Comparison of ENCODE assay signal across 26 cellular contexts in the genomic region with DNA sequence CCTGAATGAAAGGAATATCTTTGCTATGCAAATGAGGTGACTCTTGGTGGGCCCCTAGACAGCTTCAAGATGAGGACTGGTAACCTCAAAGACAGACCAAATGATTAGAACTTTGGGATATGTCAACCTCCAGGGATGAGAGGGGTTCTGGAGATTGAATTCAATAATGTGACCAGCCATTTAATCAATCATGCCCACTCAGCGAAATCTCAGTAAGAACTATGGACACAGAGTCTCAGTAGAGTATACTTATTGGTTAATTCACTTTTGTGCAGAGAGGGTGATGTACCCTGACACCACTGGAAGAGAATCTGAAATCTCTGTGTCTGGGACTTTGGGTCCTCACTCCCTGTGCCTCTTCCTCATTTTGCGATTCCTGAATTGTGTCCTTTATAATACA.
"Had no signal": no experiment of that assay in that cellular context is flagged by ENCODE, and none has a peak within 500 bp of the region (broad histone marks: within the 10 kb centered on the region; RNA-seq: fewer than 3 reads in every experiment).

No MANE protein-coding gene starts in this region.

- H3K4me1 ChIP-seq: colonic mucosa, esophagus squamous epithelium, gastroesophageal sphincter had no signal

- H3K36me3 Mint-ChIP-seq: activated naive CD8-positive, alpha-beta T cell had no signal

- H3K4me3 ChIP-seq: colonic mucosa, esophagus squamous epithelium, gastroesophageal sphincter had no signal

- H3K27ac Mint-ChIP-seq: activated CD4-positive, alpha-beta memory T cell treated with anti-CD3 and anti-CD28 coated beads, Interleukin-2, amount 10 ng/mL, durations not matched to agents 7 days and 5 days; activated CD4-positive, alpha-beta T cell treated with anti-CD3 and anti-CD28 coated beads, Interleukin-2, amount 10 ng/mL, durations not matched to agents 7 days and 5 days; activated naive CD8-positive, alpha-beta T cell; activated T-cell treated with anti-CD3 and anti-CD28 coated beads, Interleukin-2, amount 50 U/mL, for 24 hours; activated T-cell treated with anti-CD3 and anti-CD28 coated beads, Interleukin-2, amount 50 U/mL, for 72 hours had no signal

- H3K27me3 Mint-ChIP-seq: activated CD4-positive, alpha-beta memory T cell treated with anti-CD3 and anti-CD28 coated beads, Interleukin-2, amount 10 ng/mL, durations not matched to agents 7 days and 5 days; activated CD4-positive, alpha-beta T cell treated with anti-CD3 and anti-CD28 coated beads, Interleukin-2, amount 10 ng/mL, durations not matched to agents 7 days and 5 days; activated naive CD8-positive, alpha-beta T cell; activated T-cell treated with anti-CD3 and anti-CD28 coated beads, Interleukin-2, amount 50 U/mL, for 24 hours had no signal

- H3K9me3 ChIP-seq: colonic mucosa had no signal

- H3K27ac ChIP-seq: brain microvascular endothelial cell, colonic mucosa, epithelial cell of prostate, esophagus squamous epithelium, gastroesophageal sphincter had no signal

- H3K4me3 Mint-ChIP-seq: activated CD4-positive, alpha-beta memory T cell treated with anti-CD3 and anti-CD28 coated beads, Interleukin-2, amount 10 ng/mL, durations not matched to agents 7 days and 5 days; activated CD4-positive, alpha-beta T cell treated with anti-CD3 and anti-CD28 coated beads, Interleukin-2, amount 10 ng/mL, durations not matched to agents 7 days and 5 days; activated naive CD8-positive, alpha-beta T cell; activated T-cell treated with anti-CD3 and anti-CD28 coated beads, Interleukin-2, amount 50 U/mL, for 24 hours; activated T-cell treated with anti-CD3 and anti-CD28 coated beads, Interleukin-2, amount 50 U/mL, for 72 hours had no signal

- ATAC-seq: activated T-cell treated with anti-CD3 and anti-CD28 coated beads, Interleukin-2, amount 50 U/mL, for 72 hours; gastroesophageal sphincter had no signal

- DNase-seq: activated CD4-positive, alpha-beta memory T cell treated with anti-CD3 and anti-CD28 coated beads, Interleukin-2, amount 10 ng/mL, durations not matched to agents 7 days and 5 days; activated CD4-positive, alpha-beta T cell treated with anti-CD3 and anti-CD28 coated beads for 1 hour; activated CD4-positive, alpha-beta T cell treated with anti-CD3 and anti-CD28 coated beads for 4 hours; activated CD4-positive, alpha-beta T cell treated with anti-CD3 and anti-CD28 coated beads, Interleukin-2, amount 10 ng/mL, durations not matched to agents 7 days and 5 days; activated CD4-positive, alpha-beta T cell treated with anti-CD3 and anti-CD28 coated beads, Interleukin-2, amount 50 U/mL, for 4 hours; activated CD8-positive, alpha-beta memory T cell treated with anti-CD3 and anti-CD28 coated beads, Interleukin-2, amount 50 U/mL, for 48 hours; activated effector memory CD4-positive, alpha-beta T cell treated with Interleukin-2 at 50 U/mL for 16 hours; activated gamma-delta T cell treated with Interleukin-2 at 50 U/mL for 16 hours; activated naive CD4-positive, alpha-beta T cell treated with anti-CD3 and anti-CD28 coated beads, Interleukin-2, amount 50 U/mL, for 16 hours; activated naive CD4-positive, alpha-beta T cell treated with Interleukin-2 at 50 U/mL for 16 hours; activated T-cell treated with anti-CD3 and anti-CD28 coated beads for 4 hours; activated T-cell treated with anti-CD3 and anti-CD28 coated beads, Interleukin-2, amount 50 U/mL, for 24 hours; activated T-cell treated with anti-CD3 and anti-CD28 coated beads, Interleukin-2, amount 50 U/mL, for 72 hours; amniotic stem cell; anterior cingulate cortex; brain microvascular endothelial cell; caudate nucleus; cerebellar nuclear complex; colonic mucosa; effector CD8-positive, alpha-beta T cell; esophagus squamous epithelium; foreskin melanocyte; T-helper 2 cell had no signal

- H3K27me3 ChIP-seq: brain microvascular endothelial cell, colonic mucosa, esophagus squamous epithelium, gastroesophageal sphincter had no signal

- H3K4me1 Mint-ChIP-seq: activated CD4-positive, alpha-beta memory T cell treated with anti-CD3 and anti-CD28 coated beads, Interleukin-2, amount 10 ng/mL, durations not matched to agents 7 days and 5 days; activated CD4-positive, alpha-beta T cell treated with anti-CD3 and anti-CD28 coated beads, Interleukin-2, amount 10 ng/mL, durations not matched to agents 7 days and 5 days had no signal

- H3K36me3 ChIP-seq: brain microvascular endothelial cell, colonic mucosa, esophagus squamous epithelium, gastroesophageal sphincter had no signal
